ENCODE assay signal across 28 cellular contexts in genomic region chr9:22088372-22089063, GRCh38.
DNase-seq lines count a peak whose midpoint lies in the region; ATAC-seq and TF ChIP-seq lines count a peak whose summit lies in the region.
"Had no signal": no experiment of that assay in that cellular context is flagged by ENCODE, and none has a peak within 500 bp of the region (broad histone marks: within the 10 kb centered on the region; RNA-seq: fewer than 3 reads in every experiment).

No MANE protein-coding gene starts in this region.

- H3K27me3 Mint-ChIP-seq in effector memory CD8-positive, alpha-beta T cell: peaks cover 0 to under 1% of the 10 kb centered on the region in 2 donors
- H3K27me3 Mint-ChIP-seq: stimulated activated memory B cell treated with anti-CD40 and anti-IgM and Interleukin-4, amounts not matched to agents 10 μg/mL and 1 μg/mL and 100 μg/mL, for 72 hours; T-helper 17 cell had no signal

- no peaks in the 10 kb centered on the region for H3K4me1 ChIP-seq in colonic mucosa
- peaks cover 16% of the 10 kb centered on the region for H3K4me1 ChIP-seq in mucosa of descending colon (ENCODE audit: low read depth)
- H3K4me1 ChIP-seq: BE2C, spleen, uterus had no signal

- TF ChIP-seq CTCF in GM12865 (IDR thresholded peaks at IDR 0.05; ENCODE audit: insufficient read depth, low read depth, low read length, missing control alignments) (no peak), colonic mucosa (IDR thresholded peaks at IDR 0.05) (no peak), mucosa of descending colon (IDR thresholded peaks at IDR 0.05) (no peak)

- H3K9me3 ChIP-seq in colonic mucosa: no peaks in the 10 kb centered on the region
- no peaks in the 10 kb centered on the region for H3K9me3 ChIP-seq in mucosa of descending colon
- H3K9me3 ChIP-seq: adrenal gland, BE2C, suprapubic skin, uterus had no signal

- H3K9me3 Mint-ChIP-seq in effector memory CD8-positive, alpha-beta T cell: no peaks in the 10 kb centered on the region

- no peaks in the 10 kb centered on the region for H3K36me3 Mint-ChIP-seq in effector memory CD8-positive, alpha-beta T cell (ENCODE audit: insufficient read depth)
- H3K36me3 Mint-ChIP-seq: stimulated activated memory B cell treated with anti-CD40 and anti-IgM and Interleukin-4, amounts not matched to agents 10 μg/mL and 1 μg/mL and 100 μg/mL, for 72 hours had no signal

- DNase-seq in GM12865 (ENCODE audit: low read depth) (peak; percentile 10), M059J (ENCODE audit: low read depth) (peak; percentile 42), colonic mucosa (peak; percentile 72), mucosa of descending colon (peak in 2 of 3 donors; percentile 35 to 76), NCI-H345 (lab: John Stamatoyannopoulos, UW) (no peak), activated gamma-delta T cell treated with Interleukin-2 at 50 U/mL for 16 hours (no peak)
- no peak for DNase-seq in effector memory CD8-positive, alpha-beta T cell
- DNase-seq: activated CD4-positive, alpha-beta T cell treated with anti-CD3 and anti-CD28 coated beads for 4 hours; activated naive CD4-positive, alpha-beta T cell; activated T-cell treated with anti-CD3 and anti-CD28 coated beads, Interleukin-2, amount 50 U/mL, for 24 hours; adrenal gland; BE2C; brain microvascular endothelial cell; cortex of kidney; DMS79; endodermal cell; GF-D8; NCI-H1436; NCI-H524; retina; spleen; stimulated activated CD4-positive, alpha-beta T cell treated with anti-CD3 and anti-CD28 coated beads, Interleukin-2, amount 100 ng/mL, for 48 hours; T-helper 17 cell; uterus had no signal

- H3K9ac ChIP-seq in colonic mucosa (ENCODE audit: low read depth in 2 of 2, low read length in 2 of 2): peak overlapping the region in 1 of 2 donors; percentile 23

- peaks cover 0 to 2% of the 10 kb centered on the region in 2 donors for H3K4me1 Mint-ChIP-seq in effector memory CD8-positive, alpha-beta T cell (ENCODE audit: low read depth in 2 of 2)
- H3K4me1 Mint-ChIP-seq: stimulated activated memory B cell treated with anti-CD40 and anti-IgM and Interleukin-4, amounts not matched to agents 10 μg/mL and 1 μg/mL and 100 μg/mL, for 72 hours; T-helper 17 cell had no signal

- intact Hi-C loops in colonic mucosa (cut with DNase I): no loop called here
- intact Hi-C loops in mucosa of descending colon (cut with DNase I, micrococcal nuclease): no loop called here

- H3K4me3 Mint-ChIP-seq in effector memory CD8-positive, alpha-beta T cell: no peak overlapping the region
- H3K4me3 Mint-ChIP-seq: activated T-cell treated with anti-CD3 and anti-CD28 coated beads, Interleukin-2, amount 50 U/mL, for 24 hours; endodermal cell; stimulated activated memory B cell treated with anti-CD40 and anti-IgM and Interleukin-4, amounts not matched to agents 10 μg/mL and 1 μg/mL and 100 μg/mL, for 72 hours; T-helper 17 cell had no signal

- H3K27ac Mint-ChIP-seq in effector memory CD8-positive, alpha-beta T cell: no peak overlapping the region
- H3K27ac Mint-ChIP-seq: activated T-cell treated with anti-CD3 and anti-CD28 coated beads, Interleukin-2, amount 50 U/mL, for 24 hours; endodermal cell; stimulated activated memory B cell treated with anti-CD40 and anti-IgM and Interleukin-4, amounts not matched to agents 10 μg/mL and 1 μg/mL and 100 μg/mL, for 72 hours; T-helper 17 cell had no signal

- peak overlapping the region; percentile 74 for H3K27ac ChIP-seq in colonic mucosa
- H3K27ac ChIP-seq: adrenal gland, brain microvascular endothelial cell, SK-N-MC, spleen, suprapubic skin, uterus had no signal

- no peaks in the 10 kb centered on the region for H3K36me3 ChIP-seq in colonic mucosa
- no peaks in the 10 kb centered on the region for H3K36me3 ChIP-seq in mucosa of descending colon (ENCODE audit: low read depth)
- H3K36me3 ChIP-seq: adrenal gland, BE2C, brain microvascular endothelial cell, spleen, suprapubic skin, uterus had no signal

- H3K27me3 ChIP-seq in colonic mucosa: no peaks in the 10 kb centered on the region
- H3K27me3 ChIP-seq: adrenal gland, BE2C, brain microvascular endothelial cell, spleen, suprapubic skin, uterus had no signal

- ATAC-seq in mucosa of descending colon (peak; percentile 92), HG02759 (IDR thresholded peaks at IDR 0.05; ENCODE audit: unreplicated experiment) (no peak)
- no peak for ATAC-seq in effector memory CD8-positive, alpha-beta T cell (replicated peaks)
- ATAC-seq: stimulated activated memory B cell treated with anti-CD40 and anti-IgM and Interleukin-4, amounts not matched to agents 10 μg/mL and 1 μg/mL and 100 μg/mL, for 72 hours; T-helper 17 cell had no signal

- no peak overlapping the region for H3K4me3 ChIP-seq in GM12865 (ENCODE audit: low read depth, low read length)
- no peak overlapping the region for H3K4me3 ChIP-seq in colonic mucosa
- H3K4me3 ChIP-seq in mucosa of descending colon: no peak overlapping the region
- H3K4me3 ChIP-seq: adrenal gland, SK-N-MC, spleen, suprapubic skin, uterus had no signal

Comparison
In these comparisons a context has a peak if more than half of its experiments do, and no peak if none do; other contexts are left out.
1. DNase-seq: peak in GM12865 (single experiment), M059J (single experiment), colonic mucosa (single experiment) and mucosa of descending colon (2 of 3); none in NCI-H345 (single experiment), activated gamma-delta T cell treated with Interleukin-2 at 50 U/mL for 16 hours (single experiment) and effector memory CD8-positive, alpha-beta T cell (0 of 3).